ENCODE assay signal across 26 cellular contexts in genomic region chr4:52477191-52477590, GRCh38.
"Had no signal": no experiment of that assay in that cellular context is flagged by ENCODE, and none has a peak within 500 bp of the region (broad histone marks: within the 10 kb centered on the region; RNA-seq: fewer than 3 reads in every experiment).

No MANE protein-coding gene starts in this region.

- H3K4me1 Mint-ChIP-seq: immature natural killer cell; memory B cell; naive B cell; neural crest cell; stimulated activated naive B cell treated with anti-CD40 and anti-IgM and Interleukin-4, amounts not matched to agents 10 μg/mL and 1 μg/mL and 100 μg/mL, for 72 hours had no signal

- H3K9me3 Mint-ChIP-seq: stimulated activated naive B cell treated with anti-CD40 and anti-IgM and Interleukin-4, amounts not matched to agents 10 μg/mL and 1 μg/mL and 100 μg/mL, for 72 hours; stimulated activated naive CD8-positive, alpha-beta T cell treated with anti-CD3 and anti-CD28 coated beads, Interleukin-15, Interleukin-2, amounts not matched to agents 100 ng/mL and 50 ng/mL, for 24 hours had no signal

- FAIRE-seq: keratinocyte had no signal

- DNase-seq: cortex of kidney; effector memory CD8-positive, alpha-beta T cell; erythroblast; esophagus squamous epithelium; foreskin melanocyte; glutamatergic neuron; immature natural killer cell; mucosa of descending colon; naive B cell; right cardiac atrium; spleen; stimulated activated CD4-positive, alpha-beta T cell treated with anti-CD3 and anti-CD28 coated beads, Interleukin-2, amount 100 ng/mL, for 48 hours; stimulated activated naive B cell treated with anti-CD40 and anti-IgM and Interleukin-4, amounts not matched to agents 10 μg/mL and 1 μg/mL and 100 μg/mL, for 72 hours; thyroid gland; trophoblast cell had no signal

- H3K4me1 ChIP-seq: esophagus squamous epithelium, prostate gland, spleen, thyroid gland, vagina had no signal

- H3K36me3 Mint-ChIP-seq: immature natural killer cell; memory B cell; naive B cell; natural killer cell treated with Interleukin-12 subunit alpha and Interleukin-12 subunit beta and Interleukin-15 and Interleukin-18, amount 100 ng/mL, for 72 hours; stimulated activated naive B cell treated with anti-CD40 and anti-IgM and Interleukin-4, amounts not matched to agents 10 μg/mL and 1 μg/mL and 100 μg/mL, for 72 hours had no signal

- H3K27ac ChIP-seq: esophagus squamous epithelium, neutrophil, prostate gland, skin epidermis, spleen, thyroid gland, vagina had no signal

- H3K27me3 ChIP-seq: neutrophil, spleen, thyroid gland, vagina had no signal

- H3K9me3 ChIP-seq: esophagus squamous epithelium, mucosa of descending colon, neutrophil, prostate gland, spleen, thyroid gland, vagina had no signal

- H3K27ac Mint-ChIP-seq: effector memory CD8-positive, alpha-beta T cell; immature natural killer cell; memory B cell; naive B cell; natural killer cell treated with Interleukin-12 subunit alpha and Interleukin-12 subunit beta and Interleukin-15 and Interleukin-18, amount 100 ng/mL, for 72 hours; stimulated activated naive B cell treated with anti-CD40 and anti-IgM and Interleukin-4, amounts not matched to agents 10 μg/mL and 1 μg/mL and 100 μg/mL, for 72 hours; stimulated activated naive CD8-positive, alpha-beta T cell treated with anti-CD3 and anti-CD28 coated beads, Interleukin-15, Interleukin-2, amounts not matched to agents 100 ng/mL and 50 ng/mL, for 24 hours had no signal

- H3K4me3 Mint-ChIP-seq: effector memory CD8-positive, alpha-beta T cell; immature natural killer cell; memory B cell; naive B cell; natural killer cell treated with Interleukin-12 subunit alpha and Interleukin-12 subunit beta and Interleukin-15 and Interleukin-18, amount 100 ng/mL, for 72 hours; neural crest cell; stimulated activated naive B cell treated with anti-CD40 and anti-IgM and Interleukin-4, amounts not matched to agents 10 μg/mL and 1 μg/mL and 100 μg/mL, for 72 hours; stimulated activated naive CD8-positive, alpha-beta T cell treated with anti-CD3 and anti-CD28 coated beads, Interleukin-15, Interleukin-2, amounts not matched to agents 100 ng/mL and 50 ng/mL, for 24 hours had no signal

- H3K27me3 Mint-ChIP-seq: natural killer cell treated with Interleukin-12 subunit alpha and Interleukin-12 subunit beta and Interleukin-15 and Interleukin-18, amount 100 ng/mL, for 72 hours; stimulated activated naive CD8-positive, alpha-beta T cell treated with anti-CD3 and anti-CD28 coated beads, Interleukin-15, Interleukin-2, amounts not matched to agents 100 ng/mL and 50 ng/mL, for 24 hours had no signal

- H3K4me3 ChIP-seq: esophagus squamous epithelium, lung, mucosa of descending colon, prostate gland, skin epidermis, spleen, thyroid gland, vagina had no signal

- H3K36me3 ChIP-seq: esophagus squamous epithelium, neutrophil, prostate gland, spleen, thyroid gland, vagina had no signal

- ATAC-seq: effector memory CD8-positive, alpha-beta T cell; left lobe of liver; mucosa of descending colon; natural killer cell treated with Interleukin-12 subunit alpha and Interleukin-12 subunit beta and Interleukin-15 and Interleukin-18, amount 100 ng/mL, for 72 hours; right cardiac atrium; stimulated activated naive B cell treated with anti-CD40 and anti-IgM and Interleukin-4, amounts not matched to agents 10 μg/mL and 1 μg/mL and 100 μg/mL, for 72 hours had no signal
